Comparison of ENCODE assay signal across 1 cellular context in genomic region chr9:120109242-120109641, GRCh38.
TF ChIP-seq lines count a peak whose summit lies in the region.

No MANE protein-coding gene starts in this region.

TF ChIP-seq in GM23338, 12 proteins besides CTCF, POLR2A, EP300 and RAD21 (continued from another document):
- TF ChIP-seq REST (IDR thresholded peaks at IDR 0.05; ENCODE audit: unreplicated experiment): no peak
- no peak for TF ChIP-seq EZH2phosphoT487 (IDR thresholded peaks at IDR 0.05; ENCODE audit: unreplicated experiment)
- TF ChIP-seq, protein P1, sequence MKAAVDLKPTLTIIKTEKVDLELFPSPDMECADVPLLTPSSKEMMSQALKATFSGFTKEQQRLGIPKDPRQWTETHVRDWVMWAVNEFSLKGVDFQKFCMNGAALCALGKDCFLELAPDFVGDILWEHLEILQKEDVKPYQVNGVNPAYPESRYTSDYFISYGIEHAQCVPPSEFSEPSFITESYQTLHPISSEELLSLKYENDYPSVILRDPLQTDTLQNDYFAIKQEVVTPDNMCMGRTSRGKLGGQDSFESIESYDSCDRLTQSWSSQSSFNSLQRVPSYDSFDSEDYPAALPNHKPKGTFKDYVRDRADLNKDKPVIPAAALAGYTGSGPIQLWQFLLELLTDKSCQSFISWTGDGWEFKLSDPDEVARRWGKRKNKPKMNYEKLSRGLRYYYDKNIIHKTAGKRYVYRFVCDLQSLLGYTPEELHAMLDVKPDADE (IDR thresholded peaks at IDR 0.05): no peak
- no peak for TF ChIP-seq NANOG (IDR thresholded peaks at IDR 0.05; ENCODE audit: borderline replicate concordance)
